Comparison of ENCODE assay signal across 11 cellular contexts in the genomic region with DNA sequence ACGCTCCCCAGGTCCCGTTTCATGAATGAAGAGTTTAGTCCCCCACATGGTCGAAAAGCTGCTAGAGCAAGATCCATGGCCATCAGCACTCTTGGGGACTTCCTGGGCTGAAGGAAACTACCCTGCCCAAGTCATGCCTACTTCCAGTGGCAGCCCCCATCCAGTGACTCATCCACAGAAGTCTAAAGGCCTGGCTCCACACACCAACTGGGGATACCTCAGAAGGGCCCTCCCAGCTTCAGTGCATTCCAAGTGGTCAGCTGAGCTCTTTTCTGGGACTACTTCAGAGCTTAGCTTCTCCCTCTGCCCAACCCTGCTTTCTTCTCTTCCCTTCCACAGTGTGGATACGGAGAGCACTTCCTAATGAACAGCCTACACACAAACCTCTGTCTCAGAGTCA.
DNase-seq lines count a peak whose midpoint lies in the region; ATAC-seq and TF ChIP-seq lines count a peak whose summit lies in the region.
"Had no signal": no experiment of that assay in that cellular context is flagged by ENCODE, and none has a peak within 500 bp of the region (broad histone marks: within the 10 kb centered on the region; RNA-seq: fewer than 3 reads in every experiment).

No MANE protein-coding gene starts in this region.

- DNase-seq in HFFc6 (peak; percentile 77), adipocyte (ENCODE audit: low read depth) (peak; percentile 67), fibroblast of villous mesenchyme (ENCODE audit: low read depth) (peak; percentile 47), substantia nigra (lab: John Stamatoyannopoulos, UW) (peak in 4 of 49 donors; percentile 18 to 38 (median 21)), HuH-7 (ENCODE audit: low spot score) (no peak), NCI-H510A (lab: John Stamatoyannopoulos, UW) (no peak), NCI-H1930 (lab: John Stamatoyannopoulos, UW) (no peak)
- DNase-seq: activated CD4-positive, alpha-beta T cell treated with anti-CD3 and anti-CD28 coated beads, Interleukin-2, amount 10 ng/mL, durations not matched to agents 7 days and 5 days; MM.1S; NCI-H526 treated with DMSO at 0.1 percent for 48 hours had no signal

- 0 out of 2 replicates have a peak, but pooled peaks cover 2% of the 10 kb centered on the region for H3K27me3 Mint-ChIP-seq in HFFc6 (ENCODE audit: insufficient read depth)
- H3K27me3 Mint-ChIP-seq: activated CD4-positive, alpha-beta T cell treated with anti-CD3 and anti-CD28 coated beads, Interleukin-2, amount 10 ng/mL, durations not matched to agents 7 days and 5 days had no signal

- no peak overlapping the region for H3K9ac ChIP-seq in adipocyte (ENCODE audit: low read length)

- peaks cover 92% of the 10 kb centered on the region for H3K4me1 Mint-ChIP-seq in HFFc6 (ENCODE audit: low read depth)
- H3K4me1 Mint-ChIP-seq: activated CD4-positive, alpha-beta T cell treated with anti-CD3 and anti-CD28 coated beads, Interleukin-2, amount 10 ng/mL, durations not matched to agents 7 days and 5 days had no signal

- ATAC-seq in HG02610 (IDR thresholded peaks at IDR 0.05; ENCODE audit: unreplicated experiment), result no peak

- TF ChIP-seq CTCF in HFFc6 (IDR thresholded peaks at IDR 0.05) (no peak), fibroblast of villous mesenchyme (IDR thresholded peaks at IDR 0.05; ENCODE audit: insufficient read depth, low read depth, low read length) (no peak)

- no peaks in the 10 kb centered on the region for H3K36me3 Mint-ChIP-seq in HFFc6 (ENCODE audit: low read depth)

- H3K4me3 Mint-ChIP-seq in HFFc6, result peak overlapping the region; percentile 49
- H3K4me3 Mint-ChIP-seq: activated CD4-positive, alpha-beta T cell treated with anti-CD3 and anti-CD28 coated beads, Interleukin-2, amount 10 ng/mL, durations not matched to agents 7 days and 5 days had no signal

- H3K9me3 ChIP-seq in adipocyte (ENCODE audit: control insufficient read depth, low read length), result no peaks in the 10 kb centered on the region

- H3K9me3 Mint-ChIP-seq in HFFc6, result no peaks in the 10 kb centered on the region
- H3K9me3 Mint-ChIP-seq: activated CD4-positive, alpha-beta T cell treated with anti-CD3 and anti-CD28 coated beads, Interleukin-2, amount 10 ng/mL, durations not matched to agents 7 days and 5 days had no signal

- no peaks in the 10 kb centered on the region for H3K36me3 ChIP-seq in adipocyte (ENCODE audit: control insufficient read depth, insufficient read depth, low read length, severe bottlenecking)

- H3K27ac Mint-ChIP-seq in HFFc6, result peak overlapping the region; percentile 85
- H3K27ac Mint-ChIP-seq: activated CD4-positive, alpha-beta T cell treated with anti-CD3 and anti-CD28 coated beads, Interleukin-2, amount 10 ng/mL, durations not matched to agents 7 days and 5 days had no signal

- H3K4me3 ChIP-seq in adipocyte (ENCODE audit: low read length) (no peak overlapping the region), fibroblast of villous mesenchyme (ENCODE audit: low read depth, low read length) (no peak overlapping the region)

- no peaks in the 10 kb centered on the region for H3K27me3 ChIP-seq in adipocyte (replicated peaks; ENCODE audit: control insufficient read depth, insufficient read depth, low read length)

- H3K4me1 ChIP-seq in adipocyte (ENCODE audit: control insufficient read depth, insufficient read depth, low read length), result peaks cover 62% of the 10 kb centered on the region

- H3K27ac ChIP-seq in substantia nigra (ENCODE audit: low read depth, low read length, poor library complexity, severe bottlenecking), result peak overlapping the region; percentile 95

Comparison
In these comparisons a context has a peak if more than half of its experiments do, and no peak if none do; other contexts are left out.
1. DNase-seq: peak in HFFc6 (single experiment), adipocyte (single experiment) and fibroblast of villous mesenchyme (single experiment); none in HuH-7 (single experiment), NCI-H510A (single experiment) and NCI-H1930 (0 of 2).